17 cellular contexts compared by ENCODE assay signal in genomic region chr12:6982532-6982931, GRCh38. TPM values are rescaled to one million over a fixed set of nuclear protein-coding genes. Genes with fewer than 3 reads are reported as not detected.
DNase-seq lines count a peak whose midpoint lies in the region; ATAC-seq, FAIRE-seq and TF ChIP-seq lines count a peak whose summit lies in the region.
"Had no signal": no experiment of that assay in that cellular context is flagged by ENCODE, and none has a peak within 500 bp of the region (broad histone marks: within the 10 kb centered on the region; RNA-seq: fewer than 3 reads in every experiment).

No MANE protein-coding gene starts in this region.

- no peak for FAIRE-seq in HepG2 (lab: Jason Lieb, UNC)
- FAIRE-seq: GM12878, GM18507, H54 had no signal

- intact Hi-C loops in HepG2 (cut with micrococcal nuclease; ENCODE audit: unreplicated experiment) (no loop called here), right lobe of liver (cut with DNase I) (no loop called here), posterior vena cava (cut with DNase I) (no loop called here)

- DNase-seq in HepG2 (ENCODE audit: low spot score), result no peak
- no peak for DNase-seq in right lobe of liver
- no peak for DNase-seq in T-helper 17 cell
- no peak for DNase-seq in neural crest cell (ENCODE audit: low read depth, low spot score)
- no peak for DNase-seq in posterior vena cava (ENCODE audit: low spot score)
- no peak for DNase-seq in NCI-H2081 treated with DMSO at 0.1 percent for 48 hours (lab: John Stamatoyannopoulos, UW)
- no peak for DNase-seq in midbrain (lab: John Stamatoyannopoulos, UW)
- DNase-seq: CD4-positive, CD25-positive, alpha-beta regulatory T cell; DMS79; KG1 had no signal

- H3K36me3 ChIP-seq in HepG2 (replicated peaks in 1 of 2; ENCODE audit: control insufficient read depth in 1 of 2, insufficient read depth in 2 of 2, low read length in 2 of 2), result peaks cover 4 to 17% of the 10 kb centered on the region in 2 experiments
- H3K36me3 ChIP-seq in right lobe of liver, result peaks cover 4 to 60% (median 29%) of the 10 kb centered on the region in 4 donors

- peak overlapping the region; percentile 49 for H3K27ac Mint-ChIP-seq in T-helper 17 cell
- peak overlapping the region; percentile 67 for H3K27ac Mint-ChIP-seq in neural crest cell (ENCODE audit: unreplicated experiment)

- no peak overlapping the region for H2AFZ ChIP-seq in HepG2 (ENCODE audit: low read length)

- H3K27me3 ChIP-seq in HepG2 (ENCODE audit: control insufficient read depth in 1 of 2, insufficient read depth in 2 of 2, low read length in 2 of 2), result no peaks in the 10 kb centered on the region
- no peaks in the 10 kb centered on the region for H3K27me3 ChIP-seq in right lobe of liver
- H3K27me3 ChIP-seq: BLaER1 treated with 17β-estradiol and CSF1 and Interleukin-3, amounts not matched to agents 10 nM and 100 nM had no signal

- ATAC-seq in HepG2, result no peak
- no peak for ATAC-seq in right lobe of liver
- no peak for ATAC-seq in T-helper 17 cell
- ATAC-seq in activated CD4-positive, CD25-positive, alpha-beta regulatory T cell treated with anti-CD3 and anti-CD28 coated beads, Interleukin-2, amount 50 U/mL, for 24 hours, result no peak
- ATAC-seq: GM12878 had no signal

- CTCF ChIA-PET in HepG2 (lab: Yijun Ruan, JAX; ENCODE audit: low intra/inter-chr PET ratio, low total read pairs), result no interaction called here

- H3K9me3 Mint-ChIP-seq in neural crest cell, result no peaks in the 10 kb centered on the region
- H3K9me3 Mint-ChIP-seq: CD4-positive, CD25-positive, alpha-beta regulatory T cell; IgD-negative memory B cell had no signal

- H3K27ac ChIP-seq in HepG2 (ENCODE audit: extremely low read length, insufficient read depth, low read length) (peak overlapping the region; percentile 98), right lobe of liver (no peak overlapping the region)
- H3K27ac ChIP-seq: 22Rv1; BLaER1 treated with 17β-estradiol and CSF1 and Interleukin-3, amounts not matched to agents 10 nM and 100 nM had no signal

- no peaks in the 10 kb centered on the region for H3K79me2 ChIP-seq in HepG2 (ENCODE audit: insufficient read depth, low read length)

- no peaks in the 10 kb centered on the region for H3K9me3 ChIP-seq in HepG2 (ENCODE audit: low read length)
- H3K9me3 ChIP-seq in right lobe of liver, result no peaks in the 10 kb centered on the region
- no peaks in the 10 kb centered on the region for H3K9me3 ChIP-seq in T-helper 17 cell (ENCODE audit: control insufficient read depth, low read length, poor library complexity, severe bottlenecking)
- H3K9me3 ChIP-seq: BLaER1 treated with 17β-estradiol and CSF1 and Interleukin-3, amounts not matched to agents 10 nM and 100 nM had no signal

- no peak for TF ChIP-seq POLR2A in HepG2 (IDR thresholded peaks at IDR 0.05; ENCODE audit: insufficient read depth in 1 of 2, low read depth in 2 of 2, low read length in 2 of 2)
- no peak for TF ChIP-seq POLR2A in right lobe of liver (IDR thresholded peaks at IDR 0.05)

- H3K27me3 Mint-ChIP-seq in T-helper 17 cell (no peaks in the 10 kb centered on the region), neural crest cell (ENCODE audit: low read depth) (no peaks in the 10 kb centered on the region)
- H3K27me3 Mint-ChIP-seq: CD4-positive, CD25-positive, alpha-beta regulatory T cell; IgD-negative memory B cell had no signal

- in situ Hi-C loops in HepG2 (cut with HindIII; ENCODE audit: extremely low pct_ligation_motif_present, low pct_unique_long_range_greater_than_20kb), result loop anchor here (5.0 kb wide), 1 partner anchor 35 kb away; the partner anchor contains the start of gene LPCAT3

- H3K4me1 Mint-ChIP-seq in T-helper 17 cell, result peaks cover 8% of the 10 kb centered on the region
- peaks cover 3% of the 10 kb centered on the region for H3K4me1 Mint-ChIP-seq in neural crest cell

- H4K20me1 ChIP-seq in HepG2 (ENCODE audit: insufficient read depth, low read length), result no peaks in the 10 kb centered on the region

- TF ChIP-seq RAD21 in HepG2 (CRISPR knock-in tag; IDR thresholded peaks at IDR 0.05), result no peak

- BruUV-seq in HepG2 (replicated peaks; lab: Mats Ljungman, UMichigan), result no TSS peak

- TF ChIP-seq EP300 in HepG2 (IDR thresholded peaks at IDR 0.05; ENCODE audit: low read depth in 2 of 2, low read length in 2 of 2) (no peak), HepG2 (CRISPR knock-in tag; IDR thresholded peaks at IDR 0.05; ENCODE audit: borderline replicate concordance) (no peak)

- H3K36me3 Mint-ChIP-seq in T-helper 17 cell (ENCODE audit: low read depth) (no peaks in the 10 kb centered on the region), neural crest cell (ENCODE audit: low read depth) (peaks cover 11% of the 10 kb centered on the region)
- H3K36me3 Mint-ChIP-seq: IgD-negative memory B cell had no signal

- WGBS in HepG2 (ENCODE audit: low lambda C conversion rate), result 96% methylated on average over 7 of the region's 7 CpGs
- 93% methylated on average over 7 of the region's 7 CpGs for WGBS in right lobe of liver (ENCODE audit: insufficient coverage, low coverage, low lambda C conversion rate, missing lambda C conversion rate)

- H3K4me3 ChIP-seq in HepG2 (replicated peaks in 1 of 3; ENCODE audit: insufficient read depth in 1 of 3, low read depth in 2 of 3, low read length in 3 of 3) (no peak overlapping the region), right lobe of liver (no peak overlapping the region)
- H3K4me3 ChIP-seq: BLaER1 treated with 17β-estradiol and CSF1 and Interleukin-3, amounts not matched to agents 10 nM and 100 nM; GM12878 had no signal

- H3K9ac ChIP-seq in HepG2 (ENCODE audit: insufficient read depth, low read depth, low read length), result peak overlapping the region; percentile 12; the same call in 1 of the 2 replicates

- POLR2A ChIA-PET in HepG2 (lab: Yijun Ruan, JAX), result interaction anchor here (2.4 to 5.4 kb wide), 2 partner anchors 38 to 125 kb away, joined by 18 to 65 read pairs; partner anchors contain the start of genes C12orf57 and RNU7-1

- peaks cover 64% of the 10 kb centered on the region for H3K4me1 ChIP-seq in HepG2 (ENCODE audit: insufficient read depth, low read length)
- peaks cover 0 to 38% (median 17%) of the 10 kb centered on the region in 4 donors for H3K4me1 ChIP-seq in right lobe of liver
- H3K4me1 ChIP-seq: BLaER1 treated with 17β-estradiol and CSF1 and Interleukin-3, amounts not matched to agents 10 nM and 100 nM had no signal

- TF ChIP-seq CTCF in HepG2 (CRISPR knock-in tag; IDR thresholded peaks at IDR 0.05), result no peak
- TF ChIP-seq CTCF in right lobe of liver (IDR thresholded peaks at IDR 0.05), result no peak
- TF ChIP-seq CTCF in neural crest cell (conservative IDR thresholded peaks at IDR 0.05), result no peak

- H3K4me2 ChIP-seq in HepG2 (ENCODE audit: low read depth, low read length), result peak overlapping the region; percentile 71
- H3K4me2 ChIP-seq: BLaER1 treated with 17β-estradiol and CSF1 and Interleukin-3, amounts not matched to agents 10 nM and 100 nM had no signal

- no peak overlapping the region for H3K4me3 Mint-ChIP-seq in T-helper 17 cell
- no peak overlapping the region for H3K4me3 Mint-ChIP-seq in neural crest cell
- H3K4me3 Mint-ChIP-seq: CD4-positive, CD25-positive, alpha-beta regulatory T cell; IgD-negative memory B cell had no signal

RNA-seq across cellular contexts. Expression of gene EMG1, which starts 11.8 kb away (rescaled TPM):
- 130 and 190 TPM in 2 replicates for total RNA-seq in HepG2 (2016; rRNA removed; fragmentation: Illumina TruSeq; extraction: Trizol)
- 38.0 and 40.3 TPM in 2 replicates for total RNA-seq in HepG2 (2016; cell fraction: cytosol; rRNA removed; fragmentation: Illumina TruSeq; extraction: Trizol; ENCODE audit: low read depth)
- total RNA-seq in HepG2 (2016; cell fraction: insoluble cytoplasmic fraction; rRNA removed; fragmentation: Illumina TruSeq; extraction: Trizol), result 130 and 206 TPM in 2 replicates
- total RNA-seq in HepG2 (2016; cell fraction: membrane; rRNA removed; fragmentation: Illumina TruSeq; extraction: Trizol), result 62.9 and 63.2 TPM in 2 replicates
- 52.9 and 57.8 TPM in 2 replicates for total RNA-seq in HepG2 (2016; cell fraction: nucleus; rRNA removed; fragmentation: Illumina TruSeq; extraction: Trizol)
- 57.7 and 76.3 TPM in 2 replicates for polyA plus RNA-seq in HepG2 (2011; rRNA removed)
- polyA plus RNA-seq in HepG2 (2011; cell fraction: cytosol; rRNA removed), result 64.6 and 65.8 TPM in 2 replicates
- 29.6 and 30.6 TPM in 2 replicates for polyA plus RNA-seq in HepG2 (2011; cell fraction: nucleus; rRNA removed)
- 77.8 and 90.4 TPM in 2 replicates for polyA plus RNA-seq in HepG2 (2012)
- 33.8 and 36.4 TPM in 2 replicates for polyA plus RNA-seq in HepG2 (2016; cell fraction: cytosol; fragmentation: Illumina TruSeq; extraction: Trizol; ENCODE audit: low read depth)
- 134 and 149 TPM in 2 replicates for polyA plus RNA-seq in HepG2 (2016; cell fraction: insoluble cytoplasmic fraction; fragmentation: Illumina TruSeq; extraction: Trizol; ENCODE audit: low read depth)
- polyA plus RNA-seq in HepG2 (2016; cell fraction: membrane; fragmentation: Illumina TruSeq; extraction: Trizol; ENCODE audit: low read depth), result 37.6 and 40.6 TPM in 2 replicates
- 54.7 and 59.5 TPM in 2 replicates for polyA plus RNA-seq in HepG2 (2016; cell fraction: nucleus; fragmentation: Illumina TruSeq; extraction: Trizol; ENCODE audit: insufficient read depth, low read depth)
- polyA minus RNA-seq in HepG2 (2011; rRNA and poly(A)+ RNA removed; ENCODE audit: low replicate concordance), result 28.0 and 64.6 TPM in 2 replicates
- 16.4 and 18.5 TPM in 2 replicates for polyA minus RNA-seq in HepG2 (2011; cell fraction: cytosol; rRNA and poly(A)+ RNA removed)
- 29.6 and 33.3 TPM in 2 replicates for polyA minus RNA-seq in HepG2 (2011; cell fraction: nucleus; rRNA and poly(A)+ RNA removed)
- total RNA-seq in right lobe of liver, result 10 to 100 TPM; 13.2 to 28.1 (median 18.9) TPM
- total RNA-seq in T-helper 17 cell, result 10 to 100 TPM; 36.2 to 36.9 TPM
- total RNA-seq in neural crest cell, result 57.5 and 65.5 TPM in 2 replicates
- total RNA-seq in posterior vena cava, result 10 to 100 TPM; 38.4 to 43.9 TPM

RNA-seq across cellular contexts. Expression of gene PHB2, which starts 12.1 kb away (rescaled TPM):
- total RNA-seq in HepG2 (2016; rRNA removed; fragmentation: Illumina TruSeq; extraction: Trizol), result 291 and 394 TPM in 2 replicates
- total RNA-seq in HepG2 (2016; cell fraction: cytosol; rRNA removed; fragmentation: Illumina TruSeq; extraction: Trizol; ENCODE audit: low read depth), result 224 and 243 TPM in 2 replicates
- total RNA-seq in HepG2 (2016; cell fraction: insoluble cytoplasmic fraction; rRNA removed; fragmentation: Illumina TruSeq; extraction: Trizol), result 284 and 404 TPM in 2 replicates
- total RNA-seq in HepG2 (2016; cell fraction: membrane; rRNA removed; fragmentation: Illumina TruSeq; extraction: Trizol), result 358 and 365 TPM in 2 replicates
- total RNA-seq in HepG2 (2016; cell fraction: nucleus; rRNA removed; fragmentation: Illumina TruSeq; extraction: Trizol), result 232 and 256 TPM in 2 replicates
- polyA plus RNA-seq in HepG2 (2011; rRNA removed), result 425 and 468 TPM in 2 replicates
- polyA plus RNA-seq in HepG2 (2011; cell fraction: cytosol; rRNA removed), result 471 and 553 TPM in 2 replicates
- 362 and 507 TPM in 2 replicates for polyA plus RNA-seq in HepG2 (2011; cell fraction: nucleus; rRNA removed)
- polyA plus RNA-seq in HepG2 (2012), result 214 and 248 TPM in 2 replicates
- polyA plus RNA-seq in HepG2 (2016; cell fraction: cytosol; fragmentation: Illumina TruSeq; extraction: Trizol; ENCODE audit: low read depth), result 212 and 232 TPM in 2 replicates
- 290 and 308 TPM in 2 replicates for polyA plus RNA-seq in HepG2 (2016; cell fraction: insoluble cytoplasmic fraction; fragmentation: Illumina TruSeq; extraction: Trizol; ENCODE audit: low read depth)
- polyA plus RNA-seq in HepG2 (2016; cell fraction: membrane; fragmentation: Illumina TruSeq; extraction: Trizol; ENCODE audit: low read depth), result 313 and 326 TPM in 2 replicates
- 428 and 438 TPM in 2 replicates for polyA plus RNA-seq in HepG2 (2016; cell fraction: nucleus; fragmentation: Illumina TruSeq; extraction: Trizol; ENCODE audit: insufficient read depth, low read depth)
- 299 and 308 TPM in 2 replicates for polyA minus RNA-seq in HepG2 (2011; rRNA and poly(A)+ RNA removed; ENCODE audit: low replicate concordance)
- polyA minus RNA-seq in HepG2 (2011; cell fraction: cytosol; rRNA and poly(A)+ RNA removed), result 80.4 and 95.3 TPM in 2 replicates
- polyA minus RNA-seq in HepG2 (2011; cell fraction: nucleus; rRNA and poly(A)+ RNA removed), result 135 and 142 TPM in 2 replicates
- 100 to 1,000 TPM in 4 of 6 experiments, 10 to 100 TPM in 2; 95.5 to 215 (median 122) TPM for total RNA-seq in right lobe of liver
- total RNA-seq in T-helper 17 cell, result 100 to 1,000 TPM; 145 to 150 TPM
- 330 and 335 TPM in 2 replicates for total RNA-seq in neural crest cell
- total RNA-seq in posterior vena cava, result 100 to 1,000 TPM in 1 of 2 donors, 10 to 100 TPM in 1; 98.8 to 110 TPM

RNA-seq across cellular contexts. Expression of gene PTPN6, which starts 31.4 kb away (rescaled TPM):
- total RNA-seq in HepG2 (2016; rRNA removed; fragmentation: Illumina TruSeq; extraction: Trizol) (9.5 and 10.6 TPM in 2 replicates), right lobe of liver (10 to 100 TPM; 12.1 to 30.6 (median 19.4) TPM), T-helper 17 cell (100 to 1,000 TPM; 115 to 177 TPM), neural crest cell (0.73 and 1.1 TPM in 2 replicates), posterior vena cava (10 to 100 TPM; 18.7 to 31.4 TPM)
- total RNA-seq in HepG2 (2016; cell fraction: cytosol; rRNA removed; fragmentation: Illumina TruSeq; extraction: Trizol; ENCODE audit: low read depth), result 2.7 and 2.8 TPM in 2 replicates
- total RNA-seq in HepG2 (2016; cell fraction: insoluble cytoplasmic fraction; rRNA removed; fragmentation: Illumina TruSeq; extraction: Trizol), result 9.8 and 10.6 TPM in 2 replicates
- total RNA-seq in HepG2 (2016; cell fraction: membrane; rRNA removed; fragmentation: Illumina TruSeq; extraction: Trizol), result 5.0 and 5.3 TPM in 2 replicates
- 6.1 and 6.3 TPM in 2 replicates for total RNA-seq in HepG2 (2016; cell fraction: nucleus; rRNA removed; fragmentation: Illumina TruSeq; extraction: Trizol)
- 9.1 and 10.5 TPM in 2 replicates for polyA plus RNA-seq in HepG2 (2011; rRNA removed)
- polyA plus RNA-seq in HepG2 (2011; cell fraction: cytosol; rRNA removed), result 8.0 and 10.7 TPM in 2 replicates
- 13.2 and 17.8 TPM in 2 replicates for polyA plus RNA-seq in HepG2 (2011; cell fraction: nucleus; rRNA removed)
- polyA plus RNA-seq in HepG2 (2012), result 9.0 and 12.4 TPM in 2 replicates
- polyA plus RNA-seq in HepG2 (2016; cell fraction: cytosol; fragmentation: Illumina TruSeq; extraction: Trizol; ENCODE audit: low read depth), result 1.6 and 1.7 TPM in 2 replicates
- 8.9 and 12.5 TPM in 2 replicates for polyA plus RNA-seq in HepG2 (2016; cell fraction: insoluble cytoplasmic fraction; fragmentation: Illumina TruSeq; extraction: Trizol; ENCODE audit: low read depth)
- polyA plus RNA-seq in HepG2 (2016; cell fraction: membrane; fragmentation: Illumina TruSeq; extraction: Trizol; ENCODE audit: low read depth), result 3.1 and 4.4 TPM in 2 replicates
- polyA plus RNA-seq in HepG2 (2016; cell fraction: nucleus; fragmentation: Illumina TruSeq; extraction: Trizol; ENCODE audit: insufficient read depth, low read depth), result 17.8 and 18.0 TPM in 2 replicates
- 14.7 and 22.7 TPM in 2 replicates for polyA minus RNA-seq in HepG2 (2011; rRNA and poly(A)+ RNA removed; ENCODE audit: low replicate concordance)
- 10.0 and 10.3 TPM in 2 replicates for polyA minus RNA-seq in HepG2 (2011; cell fraction: cytosol; rRNA and poly(A)+ RNA removed)
- 4.1 and 4.2 TPM in 2 replicates for polyA minus RNA-seq in HepG2 (2011; cell fraction: nucleus; rRNA and poly(A)+ RNA removed)

RNA-seq across cellular contexts. Expression of gene LPCAT3, which starts 35.7 kb away (rescaled TPM):
- total RNA-seq in HepG2 (2016; rRNA removed; fragmentation: Illumina TruSeq; extraction: Trizol) (22.1 and 44.5 TPM in 2 replicates), right lobe of liver (100 to 1,000 TPM in 1 of 6 experiments, 10 to 100 TPM in 5; 50.6 to 115 (median 77.5) TPM), T-helper 17 cell (10 to 100 TPM; 34.3 to 45.2 TPM), neural crest cell (29.7 and 32.8 TPM in 2 replicates), posterior vena cava (10 to 100 TPM; 24.2 to 29.0 TPM)
- 15.6 and 16.1 TPM in 2 replicates for total RNA-seq in HepG2 (2016; cell fraction: cytosol; rRNA removed; fragmentation: Illumina TruSeq; extraction: Trizol; ENCODE audit: low read depth)
- 19.8 and 46.9 TPM in 2 replicates for total RNA-seq in HepG2 (2016; cell fraction: insoluble cytoplasmic fraction; rRNA removed; fragmentation: Illumina TruSeq; extraction: Trizol)
- total RNA-seq in HepG2 (2016; cell fraction: membrane; rRNA removed; fragmentation: Illumina TruSeq; extraction: Trizol), result 25.0 and 25.2 TPM in 2 replicates
- total RNA-seq in HepG2 (2016; cell fraction: nucleus; rRNA removed; fragmentation: Illumina TruSeq; extraction: Trizol), result 47.0 and 56.7 TPM in 2 replicates
- 62.7 and 64.3 TPM in 2 replicates for polyA plus RNA-seq in HepG2 (2011; rRNA removed)
- 50.0 and 61.5 TPM in 2 replicates for polyA plus RNA-seq in HepG2 (2011; cell fraction: cytosol; rRNA removed)
- polyA plus RNA-seq in HepG2 (2011; cell fraction: nucleus; rRNA removed), result 28.8 and 35.4 TPM in 2 replicates
- polyA plus RNA-seq in HepG2 (2012), result 34.6 and 45.3 TPM in 2 replicates
- 12.9 and 13.6 TPM in 2 replicates for polyA plus RNA-seq in HepG2 (2016; cell fraction: cytosol; fragmentation: Illumina TruSeq; extraction: Trizol; ENCODE audit: low read depth)
- 25.6 and 31.4 TPM in 2 replicates for polyA plus RNA-seq in HepG2 (2016; cell fraction: insoluble cytoplasmic fraction; fragmentation: Illumina TruSeq; extraction: Trizol; ENCODE audit: low read depth)
- polyA plus RNA-seq in HepG2 (2016; cell fraction: membrane; fragmentation: Illumina TruSeq; extraction: Trizol; ENCODE audit: low read depth), result 26.7 TPM in 2 replicates
- polyA plus RNA-seq in HepG2 (2016; cell fraction: nucleus; fragmentation: Illumina TruSeq; extraction: Trizol; ENCODE audit: insufficient read depth, low read depth), result 89.0 and 95.4 TPM in 2 replicates
- 92.1 and 114 TPM in 2 replicates for polyA minus RNA-seq in HepG2 (2011; rRNA and poly(A)+ RNA removed; ENCODE audit: low replicate concordance)
- polyA minus RNA-seq in HepG2 (2011; cell fraction: cytosol; rRNA and poly(A)+ RNA removed), result 27.7 TPM in 2 replicates
- 34.9 and 49.9 TPM in 2 replicates for polyA minus RNA-seq in HepG2 (2011; cell fraction: nucleus; rRNA and poly(A)+ RNA removed)

RNA-seq across cellular contexts. Expression of gene C12orf57, which starts 38.7 kb away (rescaled TPM):
- total RNA-seq in HepG2 (2016; rRNA removed; fragmentation: Illumina TruSeq; extraction: Trizol) (84.0 and 89.7 TPM in 2 replicates), right lobe of liver (100 to 1,000 TPM in 2 of 6 experiments, 10 to 100 TPM in 4; 47.6 to 189 (median 70.5) TPM), T-helper 17 cell (100 to 1,000 TPM; 192 to 226 TPM), neural crest cell (293 and 298 TPM in 2 replicates), posterior vena cava (100 to 1,000 TPM; 189 to 206 TPM)
- 98.3 and 102 TPM in 2 replicates for total RNA-seq in HepG2 (2016; cell fraction: cytosol; rRNA removed; fragmentation: Illumina TruSeq; extraction: Trizol; ENCODE audit: low read depth)
- total RNA-seq in HepG2 (2016; cell fraction: insoluble cytoplasmic fraction; rRNA removed; fragmentation: Illumina TruSeq; extraction: Trizol), result 84.2 and 105 TPM in 2 replicates
- total RNA-seq in HepG2 (2016; cell fraction: membrane; rRNA removed; fragmentation: Illumina TruSeq; extraction: Trizol), result 106 and 113 TPM in 2 replicates
- 42.1 and 43.4 TPM in 2 replicates for total RNA-seq in HepG2 (2016; cell fraction: nucleus; rRNA removed; fragmentation: Illumina TruSeq; extraction: Trizol)
- polyA plus RNA-seq in HepG2 (2011; rRNA removed), result 287 and 302 TPM in 2 replicates
- polyA plus RNA-seq in HepG2 (2011; cell fraction: cytosol; rRNA removed), result 405 and 458 TPM in 2 replicates
- 151 and 164 TPM in 2 replicates for polyA plus RNA-seq in HepG2 (2011; cell fraction: nucleus; rRNA removed)
- polyA plus RNA-seq in HepG2 (2012), result 75.2 and 129 TPM in 2 replicates
- 86.1 and 87.7 TPM in 2 replicates for polyA plus RNA-seq in HepG2 (2016; cell fraction: cytosol; fragmentation: Illumina TruSeq; extraction: Trizol; ENCODE audit: low read depth)
- polyA plus RNA-seq in HepG2 (2016; cell fraction: insoluble cytoplasmic fraction; fragmentation: Illumina TruSeq; extraction: Trizol; ENCODE audit: low read depth), result 98.5 and 104 TPM in 2 replicates
- 96.1 and 98.2 TPM in 2 replicates for polyA plus RNA-seq in HepG2 (2016; cell fraction: membrane; fragmentation: Illumina TruSeq; extraction: Trizol; ENCODE audit: low read depth)
- polyA plus RNA-seq in HepG2 (2016; cell fraction: nucleus; fragmentation: Illumina TruSeq; extraction: Trizol; ENCODE audit: insufficient read depth, low read depth), result 57.2 and 57.4 TPM in 2 replicates
- 93.0 and 145 TPM in 2 replicates for polyA minus RNA-seq in HepG2 (2011; rRNA and poly(A)+ RNA removed; ENCODE audit: low replicate concordance)
- 36.8 and 41.7 TPM in 2 replicates for polyA minus RNA-seq in HepG2 (2011; cell fraction: cytosol; rRNA and poly(A)+ RNA removed)
- polyA minus RNA-seq in HepG2 (2011; cell fraction: nucleus; rRNA and poly(A)+ RNA removed), result 37.5 and 38.8 TPM in 2 replicates
